17 cellular contexts compared by ENCODE assay signal in the genomic region with DNA sequence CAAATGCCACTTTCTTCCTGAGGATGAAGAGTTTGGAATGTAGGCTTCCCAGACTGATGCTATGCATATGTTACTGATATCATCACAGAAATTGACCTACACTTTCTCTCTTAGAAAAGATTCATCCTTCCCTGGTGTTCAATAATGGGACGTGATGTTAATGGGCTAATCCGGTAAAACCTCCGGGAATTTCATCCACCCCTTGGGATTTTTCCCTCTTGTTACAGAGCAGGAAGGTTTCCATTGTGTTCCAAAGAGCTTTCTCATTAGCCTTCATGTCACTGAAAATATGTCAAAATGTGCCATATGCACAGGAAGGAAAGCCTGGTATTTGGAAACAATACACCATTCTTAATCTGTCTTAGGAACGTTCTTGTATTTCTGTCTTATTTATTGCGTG. TPM values are rescaled to one million over a fixed set of nuclear protein-coding genes. Genes with fewer than 3 reads are reported as not detected.
"Had no signal": no experiment of that assay in that cellular context is flagged by ENCODE, and none has a peak within 500 bp of the region (broad histone marks: within the 10 kb centered on the region; RNA-seq: fewer than 3 reads in every experiment).

No MANE protein-coding gene starts in this region.

- H3K27ac ChIP-seq: esophagus squamous epithelium, gastroesophageal sphincter had no signal

- H3K4me3 ChIP-seq: esophagus squamous epithelium, gastroesophageal sphincter had no signal

- H3K9me3 ChIP-seq: esophagus squamous epithelium, gastroesophageal sphincter had no signal

- H3K27ac Mint-ChIP-seq: dendritic cell treated with granulocyte-macrophage colony-stimulating factor and Interleukin-4, amounts not matched to agents 40 ng/mL and 50 ng/mL, for 4 days; naive thymus-derived CD4-positive, alpha-beta T cell had no signal

- ATAC-seq: gastroesophageal sphincter; naive thymus-derived CD4-positive, alpha-beta T cell had no signal

- H3K27me3 ChIP-seq: esophagus squamous epithelium, gastroesophageal sphincter had no signal

- DNase-seq: esophagus squamous epithelium; foreskin fibroblast; head of caudate nucleus; hippocampal formation; kidney glomerular epithelial cell; naive thymus-derived CD4-positive, alpha-beta T cell; posterior cingulate gyrus; small intestine; stimulated activated CD4-positive, alpha-beta T cell treated with anti-CD3 and anti-CD28 coated beads, Interleukin-12 subunit alpha, Interleukin-12 subunit beta, amount 100 ng/mL, for 4 hours; stimulated activated naive CD4-positive, alpha-beta T cell treated with Interleukin-2 at 50 U/mL for 16 hours; trophoblast cell had no signal

- H3K4me3 Mint-ChIP-seq: dendritic cell treated with granulocyte-macrophage colony-stimulating factor and Interleukin-4, amounts not matched to agents 40 ng/mL and 50 ng/mL, for 4 days; naive thymus-derived CD4-positive, alpha-beta T cell; neural crest cell had no signal

- FAIRE-seq: colon, small intestine had no signal

- H3K9me3 Mint-ChIP-seq: dendritic cell treated with granulocyte-macrophage colony-stimulating factor and Interleukin-4, amounts not matched to agents 40 ng/mL and 50 ng/mL, for 4 days; neural crest cell had no signal

- H3K36me3 ChIP-seq: esophagus squamous epithelium, gastroesophageal sphincter had no signal

RNA-seq across cellular contexts. Expression of gene ALPK2, which starts 20.7 kb away (rescaled TPM):
- total RNA-seq: mesenteric fat pad, neural crest cell, pulmonary artery endothelial cell had no signal
- polyA plus RNA-seq: naive thymus-derived CD4-positive, alpha-beta T cell had no signal
